1 cellular context compared by ENCODE assay signal in the genomic region with DNA sequence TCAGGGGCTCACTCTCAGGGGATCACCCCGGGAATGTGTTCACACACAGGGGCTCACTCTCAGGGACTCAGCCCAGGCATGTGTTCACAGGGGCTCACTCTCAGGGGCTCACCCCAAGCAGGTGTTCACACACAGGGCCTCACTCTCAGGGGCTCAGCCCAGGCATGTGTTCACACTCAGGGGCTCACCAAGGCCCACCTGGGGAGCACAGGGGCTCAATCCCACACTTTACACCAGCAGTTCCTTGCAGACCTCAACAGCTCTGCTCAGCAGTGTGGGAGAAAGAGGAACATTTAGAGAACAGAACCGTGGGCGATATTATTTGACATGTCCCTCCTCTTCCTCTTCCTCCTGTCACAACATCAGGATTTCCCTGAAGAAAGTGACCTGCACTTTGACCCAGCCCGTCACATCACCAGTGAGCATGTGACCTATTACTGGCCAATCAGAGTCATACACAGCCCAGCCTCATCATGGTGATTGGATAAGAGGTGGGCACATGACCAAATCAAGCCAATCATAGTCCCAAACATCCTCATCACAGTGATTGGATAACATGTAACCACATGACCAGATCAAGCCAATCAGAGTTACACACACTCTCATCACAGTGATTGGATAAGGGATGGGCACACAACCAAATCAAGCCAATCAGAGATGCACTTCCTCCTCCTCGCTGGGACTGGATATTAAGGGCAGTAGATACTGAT.
TF ChIP-seq lines count a peak whose summit lies in the region.

No MANE protein-coding gene starts in this region.

TF ChIP-seq in K562, 482 proteins besides CTCF, POLR2A, EP300 and RAD21 (continued from another document and continues in another):
- TF ChIP-seq, protein P1, sequence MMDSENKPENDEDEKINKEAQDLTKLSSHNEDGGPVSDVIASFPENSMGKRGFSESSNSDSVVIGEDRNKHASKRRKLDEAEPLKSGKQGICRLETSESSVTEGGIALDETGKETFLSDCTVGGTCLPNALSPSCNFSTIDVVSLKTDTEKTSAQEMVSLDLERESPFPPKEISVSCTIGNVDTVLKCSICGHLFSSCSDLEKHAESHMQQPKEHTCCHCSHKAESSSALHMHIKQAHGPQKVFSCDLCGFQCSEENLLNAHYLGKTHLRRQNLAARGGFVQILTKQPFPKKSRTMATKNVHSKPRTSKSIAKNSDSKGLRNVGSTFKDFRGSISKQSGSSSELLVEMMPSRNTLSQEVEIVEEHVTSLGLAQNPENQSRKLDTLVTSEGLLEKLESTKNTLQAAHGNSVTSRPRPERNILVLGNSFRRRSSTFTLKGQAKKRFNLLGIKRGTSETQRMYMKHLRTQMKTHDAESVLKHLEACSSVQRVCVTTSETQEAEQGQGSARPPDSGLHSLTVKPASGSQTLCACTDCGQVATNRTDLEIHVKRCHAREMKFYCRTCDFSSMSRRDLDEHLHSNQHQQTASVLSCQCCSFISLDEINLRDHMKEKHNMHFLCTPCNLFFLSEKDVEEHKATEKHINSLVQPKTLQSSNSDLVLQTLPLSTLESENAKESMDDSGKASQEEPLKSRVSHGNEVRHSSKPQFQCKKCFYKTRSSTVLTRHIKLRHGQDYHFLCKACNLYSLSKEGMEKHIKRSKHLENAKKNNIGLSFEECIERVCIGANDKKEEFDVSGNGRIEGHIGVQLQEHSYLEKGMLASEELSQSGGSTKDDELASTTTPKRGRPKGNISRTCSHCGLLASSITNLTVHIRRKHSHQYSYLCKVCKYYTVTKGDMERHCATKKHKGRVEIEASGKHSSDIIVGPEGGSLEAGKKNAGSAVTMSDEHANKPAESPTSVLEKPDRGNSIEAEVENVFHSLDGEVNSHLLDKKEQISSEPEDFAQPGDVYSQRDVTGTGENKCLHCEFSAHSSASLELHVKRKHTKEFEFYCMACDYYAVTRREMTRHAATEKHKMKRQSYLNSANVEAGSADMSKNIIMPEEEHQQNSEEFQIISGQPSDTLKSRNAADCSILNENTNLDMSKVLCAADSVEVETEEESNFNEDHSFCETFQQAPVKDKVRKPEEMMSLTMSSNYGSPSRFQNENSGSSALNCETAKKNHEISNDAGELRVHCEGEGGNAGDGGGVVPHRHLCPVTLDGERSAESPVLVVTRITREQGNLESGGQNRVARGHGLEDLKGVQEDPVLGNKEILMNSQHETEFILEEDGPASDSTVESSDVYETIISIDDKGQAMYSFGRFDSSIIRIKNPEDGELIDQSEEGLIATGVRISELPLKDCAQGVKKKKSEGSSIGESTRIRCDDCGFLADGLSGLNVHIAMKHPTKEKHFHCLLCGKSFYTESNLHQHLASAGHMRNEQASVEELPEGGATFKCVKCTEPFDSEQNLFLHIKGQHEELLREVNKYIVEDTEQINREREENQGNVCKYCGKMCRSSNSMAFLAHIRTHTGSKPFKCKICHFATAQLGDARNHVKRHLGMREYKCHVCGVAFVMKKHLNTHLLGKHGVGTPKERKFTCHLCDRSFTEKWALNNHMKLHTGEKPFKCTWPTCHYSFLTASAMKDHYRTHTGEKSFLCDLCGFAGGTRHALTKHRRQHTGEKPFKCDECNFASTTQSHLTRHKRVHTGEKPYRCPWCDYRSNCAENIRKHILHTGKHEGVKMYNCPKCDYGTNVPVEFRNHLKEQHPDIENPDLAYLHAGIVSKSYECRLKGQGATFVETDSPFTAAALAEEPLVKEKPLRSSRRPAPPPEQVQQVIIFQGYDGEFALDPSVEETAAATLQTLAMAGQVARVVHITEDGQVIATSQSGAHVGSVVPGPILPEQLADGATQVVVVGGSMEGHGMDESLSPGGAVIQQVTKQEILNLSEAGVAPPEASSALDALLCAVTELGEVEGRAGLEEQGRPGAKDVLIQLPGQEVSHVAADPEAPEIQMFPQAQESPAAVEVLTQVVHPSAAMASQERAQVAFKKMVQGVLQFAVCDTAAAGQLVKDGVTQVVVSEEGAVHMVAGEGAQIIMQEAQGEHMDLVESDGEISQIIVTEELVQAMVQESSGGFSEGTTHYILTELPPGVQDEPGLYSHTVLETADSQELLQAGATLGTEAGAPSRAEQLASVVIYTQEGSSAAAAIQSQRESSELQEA (IDR thresholded peaks at IDR 0.05; ENCODE audit: low read depth): no peak
- no peak; the same call in 1 of the 2 replicates for TF ChIP-seq ZSCAN32 (CRISPR knock-in tag; IDR thresholded peaks at IDR 0.05)
- TF ChIP-seq CCAR2 (IDR thresholded peaks at IDR 0.05; ENCODE audit: low read depth, low read length): no peak
- no peak for TF ChIP-seq U2AF2 (optimal IDR thresholded peaks at IDR 0.05; ENCODE audit: low read depth, low read length)
- TF ChIP-seq, protein P2, sequence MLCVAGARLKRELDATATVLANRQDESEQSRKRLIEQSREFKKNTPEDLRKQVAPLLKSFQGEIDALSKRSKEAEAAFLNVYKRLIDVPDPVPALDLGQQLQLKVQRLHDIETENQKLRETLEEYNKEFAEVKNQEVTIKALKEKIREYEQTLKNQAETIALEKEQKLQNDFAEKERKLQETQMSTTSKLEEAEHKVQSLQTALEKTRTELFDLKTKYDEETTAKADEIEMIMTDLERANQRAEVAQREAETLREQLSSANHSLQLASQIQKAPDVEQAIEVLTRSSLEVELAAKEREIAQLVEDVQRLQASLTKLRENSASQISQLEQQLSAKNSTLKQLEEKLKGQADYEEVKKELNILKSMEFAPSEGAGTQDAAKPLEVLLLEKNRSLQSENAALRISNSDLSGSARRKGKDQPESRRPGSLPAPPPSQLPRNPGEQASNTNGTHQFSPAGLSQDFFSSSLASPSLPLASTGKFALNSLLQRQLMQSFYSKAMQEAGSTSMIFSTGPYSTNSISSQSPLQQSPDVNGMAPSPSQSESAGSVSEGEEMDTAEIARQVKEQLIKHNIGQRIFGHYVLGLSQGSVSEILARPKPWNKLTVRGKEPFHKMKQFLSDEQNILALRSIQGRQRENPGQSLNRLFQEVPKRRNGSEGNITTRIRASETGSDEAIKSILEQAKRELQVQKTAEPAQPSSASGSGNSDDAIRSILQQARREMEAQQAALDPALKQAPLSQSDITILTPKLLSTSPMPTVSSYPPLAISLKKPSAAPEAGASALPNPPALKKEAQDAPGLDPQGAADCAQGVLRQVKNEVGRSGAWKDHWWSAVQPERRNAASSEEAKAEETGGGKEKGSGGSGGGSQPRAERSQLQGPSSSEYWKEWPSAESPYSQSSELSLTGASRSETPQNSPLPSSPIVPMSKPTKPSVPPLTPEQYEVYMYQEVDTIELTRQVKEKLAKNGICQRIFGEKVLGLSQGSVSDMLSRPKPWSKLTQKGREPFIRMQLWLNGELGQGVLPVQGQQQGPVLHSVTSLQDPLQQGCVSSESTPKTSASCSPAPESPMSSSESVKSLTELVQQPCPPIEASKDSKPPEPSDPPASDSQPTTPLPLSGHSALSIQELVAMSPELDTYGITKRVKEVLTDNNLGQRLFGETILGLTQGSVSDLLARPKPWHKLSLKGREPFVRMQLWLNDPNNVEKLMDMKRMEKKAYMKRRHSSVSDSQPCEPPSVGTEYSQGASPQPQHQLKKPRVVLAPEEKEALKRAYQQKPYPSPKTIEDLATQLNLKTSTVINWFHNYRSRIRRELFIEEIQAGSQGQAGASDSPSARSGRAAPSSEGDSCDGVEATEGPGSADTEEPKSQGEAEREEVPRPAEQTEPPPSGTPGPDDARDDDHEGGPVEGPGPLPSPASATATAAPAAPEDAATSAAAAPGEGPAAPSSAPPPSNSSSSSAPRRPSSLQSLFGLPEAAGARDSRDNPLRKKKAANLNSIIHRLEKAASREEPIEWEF (CRISPR knock-in tag; IDR thresholded peaks at IDR 0.05): no peak
- TF ChIP-seq, protein P3, sequence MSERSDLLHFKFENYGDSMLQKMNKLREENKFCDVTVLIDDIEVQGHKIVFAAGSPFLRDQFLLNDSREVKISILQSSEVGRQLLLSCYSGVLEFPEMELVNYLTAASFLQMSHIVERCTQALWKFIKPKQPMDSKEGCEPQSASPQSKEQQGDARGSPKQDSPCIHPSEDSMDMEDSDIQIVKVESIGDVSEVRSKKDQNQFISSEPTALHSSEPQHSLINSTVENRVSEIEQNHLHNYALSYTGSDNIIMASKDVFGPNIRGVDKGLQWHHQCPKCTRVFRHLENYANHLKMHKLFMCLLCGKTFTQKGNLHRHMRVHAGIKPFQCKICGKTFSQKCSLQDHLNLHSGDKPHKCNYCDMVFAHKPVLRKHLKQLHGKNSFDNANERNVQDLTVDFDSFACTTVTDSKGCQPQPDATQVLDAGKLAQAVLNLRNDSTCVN (CRISPR knock-in tag; IDR thresholded peaks at IDR 0.05): no peak
- TF ChIP-seq, protein P4, sequence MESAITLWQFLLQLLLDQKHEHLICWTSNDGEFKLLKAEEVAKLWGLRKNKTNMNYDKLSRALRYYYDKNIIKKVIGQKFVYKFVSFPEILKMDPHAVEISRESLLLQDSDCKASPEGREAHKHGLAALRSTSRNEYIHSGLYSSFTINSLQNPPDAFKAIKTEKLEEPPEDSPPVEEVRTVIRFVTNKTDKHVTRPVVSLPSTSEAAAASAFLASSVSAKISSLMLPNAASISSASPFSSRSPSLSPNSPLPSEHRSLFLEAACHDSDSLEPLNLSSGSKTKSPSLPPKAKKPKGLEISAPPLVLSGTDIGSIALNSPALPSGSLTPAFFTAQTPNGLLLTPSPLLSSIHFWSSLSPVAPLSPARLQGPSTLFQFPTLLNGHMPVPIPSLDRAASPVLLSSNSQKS (CRISPR knock-in tag; IDR thresholded peaks at IDR 0.05): no peak
- peak; percentile 96 for TF ChIP-seq FOS (IDR thresholded peaks at IDR 0.05; ENCODE audit: extremely low read depth, insufficient read length)
- peak; percentile 52; the same call in 1 of the 2 replicates for TF ChIP-seq ELF1 (tag; IDR thresholded peaks at IDR 0.05)
- TF ChIP-seq NR0B1 (IDR thresholded peaks at IDR 0.05; ENCODE audit: partially characterized antibody): no peak
- TF ChIP-seq BCL6 (CRISPR knock-in tag; IDR thresholded peaks at IDR 0.05): no peak
- 0 out of 2 replicates have a peak, but pooled peaks have one; percentile 25 for TF ChIP-seq ZBTB12 (CRISPR knock-in tag; IDR thresholded peaks at IDR 0.05)
- TF ChIP-seq ZNF431 (CRISPR knock-in tag; IDR thresholded peaks at IDR 0.05): no peak
- no peak for TF ChIP-seq ZNF277 (CRISPR knock-in tag; IDR thresholded peaks at IDR 0.05; ENCODE audit: borderline replicate concordance)
- TF ChIP-seq MYBL2 (IDR thresholded peaks at IDR 0.05; ENCODE audit: low read depth): no peak
- no peak for TF ChIP-seq MYBL2 (CRISPR knock-in tag; IDR thresholded peaks at IDR 0.05; ENCODE audit: borderline replicate concordance)
- no peak for TF ChIP-seq CTBP1 (IDR thresholded peaks at IDR 0.05; ENCODE audit: borderline replicate concordance)
- TF ChIP-seq RHOXF2B (CRISPR knock-in tag; conservative IDR thresholded peaks at IDR 0.05): no peak
